Comparison of ENCODE assay signal across 17 cellular contexts in genomic region chr12:82855872-82856271, GRCh38.
DNase-seq lines count a peak whose midpoint lies in the region; ATAC-seq and TF ChIP-seq lines count a peak whose summit lies in the region.
"Had no signal": no experiment of that assay in that cellular context is flagged by ENCODE, and none has a peak within 500 bp of the region (broad histone marks: within the 10 kb centered on the region; RNA-seq: fewer than 3 reads in every experiment).

No MANE protein-coding gene starts in this region.

- TF ChIP-seq CTCF in epithelial cell of proximal tubule (conservative IDR thresholded peaks at IDR 0.05; ENCODE audit: low read depth, low read length) = no peak

- ATAC-seq in GM18867 (IDR thresholded peaks at IDR 0.05; ENCODE audit: unreplicated experiment) = peak; percentile 68
- ATAC-seq in GM21576 (IDR thresholded peaks at IDR 0.05; ENCODE audit: unreplicated experiment) = peak; percentile 46
- peak; percentile 79 for ATAC-seq in HG03108 (IDR thresholded peaks at IDR 0.05; ENCODE audit: unreplicated experiment)
- ATAC-seq: activated naive CD4-positive, alpha-beta T cell treated with anti-CD3 and anti-CD28 coated beads, Interleukin-2, amount 50 U/mL, for 72 hours; HCT116; Panc1 had no signal

- DNase-seq in epithelial cell of proximal tubule (ENCODE audit: low read depth) (peak; percentile 32), cerebellar cortex (ENCODE audit: low spot score) (no peak), NCI-H526 treated with DMSO at 0.1 percent for 48 hours (lab: John Stamatoyannopoulos, UW) (no peak)
- DNase-seq in activated CD4-positive, alpha-beta T cell treated with anti-CD3 and anti-CD28 coated beads, Interleukin-2, amount 50 U/mL, for 4 hours = no peak
- DNase-seq in activated CD4-positive, alpha-beta T cell treated with anti-CD3 and anti-CD28 coated beads, Interleukin-2, amount 50 U/mL, for 1 hour = no peak
- DNase-seq: hypothalamus; NCI-H1930; NCI-H774; stimulated activated CD4-positive, alpha-beta T cell treated with anti-CD3 and anti-CD28 coated beads, Interleukin-12 subunit alpha, Interleukin-12 subunit beta, amount 100 ng/mL, for 4 hours; stomach had no signal

- H3K4me3 ChIP-seq in epithelial cell of proximal tubule (ENCODE audit: low read depth, low read length) = no peak overlapping the region
- H3K4me3 ChIP-seq: breast epithelium, stomach had no signal
